In genomic region chr4:154164931-154165839, GRCh38 we compare ENCODE assay signal across 1 cellular context.
TF ChIP-seq lines count a peak whose summit lies in the region.

No MANE protein-coding gene starts in this region.

TF ChIP-seq in K562, 482 proteins besides CTCF, POLR2A, EP300 and RAD21 (continued from another document and continues in another):
- TF ChIP-seq ZNF740 (CRISPR knock-in tag; IDR thresholded peaks at IDR 0.05) (no peak), ZNF740 (tag; IDR thresholded peaks at IDR 0.05) (no peak), KAT2B (IDR thresholded peaks at IDR 0.05; ENCODE audit: low read depth, low read length) (no peak), HMBOX1 (IDR thresholded peaks at IDR 0.05) (peak; percentile 60; the same call in 1 of the 2 replicates), TGIF2 (CRISPR knock-in tag; IDR thresholded peaks at IDR 0.05) (no peak), ZNF398 (CRISPR knock-in tag; IDR thresholded peaks at IDR 0.05) (no peak), ZEB2 (IDR thresholded peaks at IDR 0.05) (no peak), ZNF589 (CRISPR knock-in tag; IDR thresholded peaks at IDR 0.05; ENCODE audit: low read depth) (no peak), MCM2 (IDR thresholded peaks at IDR 0.05; ENCODE audit: low read depth) (no peak), ELF2 (CRISPR knock-in tag; IDR thresholded peaks at IDR 0.05) (no peak), HNRNPK (IDR thresholded peaks at IDR 0.05; ENCODE audit: low read depth, low read length, poor library complexity, severe bottlenecking) (no peak), AFF1 (IDR thresholded peaks at IDR 0.05; ENCODE audit: low read depth in 1 of 2, partially characterized antibody in 2 of 2) (no peak), ZBTB9 (CRISPR knock-in tag; IDR thresholded peaks at IDR 0.05) (no peak), NKRF (IDR thresholded peaks at IDR 0.05; ENCODE audit: borderline replicate concordance) (no peak), USF2 (CRISPR knock-in tag; IDR thresholded peaks at IDR 0.05) (no peak), HMG20B (CRISPR knock-in tag; IDR thresholded peaks at IDR 0.05) (no peak), HDAC1 (IDR thresholded peaks at IDR 0.05) (no peak), BACH1 (tag; IDR thresholded peaks at IDR 0.05) (peak; percentile 71; the same call in 1 of the 2 replicates), EZH2 (IDR thresholded peaks at IDR 0.05; ENCODE audit: borderline replicate concordance, low read depth, low read length) (no peak), THAP7 (CRISPR knock-in tag; IDR thresholded peaks at IDR 0.05) (no peak), JUN (IDR thresholded peaks at IDR 0.05; ENCODE audit: borderline replicate concordance, low read depth, low read length) (peak; percentile 48; the same call in 1 of the 2 replicates), JUN (CRISPR knock-in tag; IDR thresholded peaks at IDR 0.05; ENCODE audit: borderline replicate concordance) (no peak), FOSL1 (tag; conservative IDR thresholded peaks at IDR 0.05) (peak; percentile 92), PHTF2 (CRISPR knock-in tag; IDR thresholded peaks at IDR 0.05) (no peak), ZNF639 (CRISPR knock-in tag; conservative IDR thresholded peaks at IDR 0.05 in 1 of 2, IDR thresholded peaks at IDR 0.05 in 1 of 2) (no peak), NFATC3 (IDR thresholded peaks at IDR 0.05) (peak; percentile 69; the same call in 1 of the 2 replicates), ZNF197 (CRISPR knock-in tag; IDR thresholded peaks at IDR 0.05; ENCODE audit: low read depth) (no peak), STAT5B (CRISPR knock-in tag; IDR thresholded peaks at IDR 0.05) (no peak), KDM2B (CRISPR knock-in tag; IDR thresholded peaks at IDR 0.05) (no peak), SPI1 (IDR thresholded peaks at IDR 0.05; ENCODE audit: borderline replicate concordance, low read depth, low read length) (no peak), PKNOX1 (IDR thresholded peaks at IDR 0.05) (no peak), JUNB (CRISPR knock-in tag; conservative IDR thresholded peaks at IDR 0.05) (no peak), NFYB (IDR thresholded peaks at IDR 0.05; ENCODE audit: extremely low read depth, insufficient read length) (no peak), ZNF280A (IDR thresholded peaks at IDR 0.05; ENCODE audit: low read depth, partially characterized antibody) (no peak), NR4A1 (CRISPR knock-in tag; IDR thresholded peaks at IDR 0.05) (no peak), NR4A1 (tag; IDR thresholded peaks at IDR 0.05) (no peak), SOX6 (IDR thresholded peaks at IDR 0.05) (0 out of 2 replicates have a peak, but pooled peaks have one; percentile 24), ATF3 (IDR thresholded peaks at IDR 0.05) (peak; percentile 60; the same call in 1 of the 2 replicates), ATF3 (CRISPR knock-in tag; conservative IDR thresholded peaks at IDR 0.05) (no peak)
